ENCODE assay signal across 22 cellular contexts in genomic region chr20:62202083-62202395, GRCh38. TPM values are rescaled to one million over a fixed set of nuclear protein-coding genes. Genes with fewer than 3 reads are reported as not detected.
A peak's percentile ranks its signal among the peaks of the same experiment; 100 is the strongest.
DNase-seq lines count a peak whose midpoint lies in the region; ATAC-seq and TF ChIP-seq lines count a peak whose summit lies in the region.
"Had no signal": no experiment of that assay in that cellular context is flagged by ENCODE, and none has a peak within 500 bp of the region (broad histone marks: within the 10 kb centered on the region; RNA-seq: fewer than 3 reads in every experiment).

No MANE protein-coding gene starts in this region.

- H3K9me1 ChIP-seq in IMR-90 (ENCODE audit: insufficient read depth, low read length): no peaks in the 10 kb centered on the region; the same call in 1 of the 2 replicates

- peak; percentile 38 for ATAC-seq in GM18511 (IDR thresholded peaks at IDR 0.05; ENCODE audit: unreplicated experiment)
- ATAC-seq in IMR-90 (ENCODE audit: low read depth): peak; percentile 55
- no peak for ATAC-seq in HG03457 (IDR thresholded peaks at IDR 0.05; ENCODE audit: unreplicated experiment)

- no peak overlapping the region for H3K9ac ChIP-seq in IMR-90 (ENCODE audit: low read depth, low read length)

- no peak overlapping the region for H2BK15ac ChIP-seq in IMR-90 (ENCODE audit: low read depth, low read length)

- intact Hi-C loops in A673 (cut with micrococcal nuclease; ENCODE audit: unreplicated experiment): no loop called here
- intact Hi-C loops in IMR-90 (cut with micrococcal nuclease): no loop called here

- TF ChIP-seq CTCF in A673 (conservative IDR thresholded peaks at IDR 0.05; ENCODE audit: low read depth, low read length): no peak
- no peak for TF ChIP-seq CTCF in IMR-90 (conservative IDR thresholded peaks at IDR 0.05; ENCODE audit: low read depth, low read length)

- H3K14ac ChIP-seq in IMR-90 (replicated peaks; ENCODE audit: low read depth, low read length): no peak overlapping the region

- dilution Hi-C loops in IMR-90 (cut with HindIII; ENCODE audit: low sequenced_read_pairs, unreplicated experiment): no loop called here

- no peak overlapping the region for H4K91ac ChIP-seq in IMR-90 (ENCODE audit: insufficient read depth, low read depth, low read length)

- peaks cover 4% of the 10 kb centered on the region; the same call in 1 of the 2 replicates for H4K20me1 ChIP-seq in IMR-90 (ENCODE audit: insufficient read depth, low read length)

- H3K4ac ChIP-seq in IMR-90 (ENCODE audit: low read depth, low read length): no peak overlapping the region

- H3K79me1 ChIP-seq in IMR-90 (ENCODE audit: low read depth in 1 of 2, low read length in 2 of 2): no peaks in the 10 kb centered on the region; a peak in 2 of 4 replicates

- no peak overlapping the region for H3K56ac ChIP-seq in IMR-90 (ENCODE audit: extremely low read depth, insufficient read depth, low read length)

- in situ Hi-C loops in IMR-90 (cut with MboI; ENCODE audit: low sequenced_read_pairs): no loop called here

- H4K8ac ChIP-seq in IMR-90 (ENCODE audit: low read depth in 2 of 2, low read length in 2 of 2): no peak overlapping the region

- H3K9me3 ChIP-seq in A673 (ENCODE audit: low read depth, low read length, poor library complexity, severe bottlenecking) (no peaks in the 10 kb centered on the region), IMR-90 (ENCODE audit: control insufficient read depth, insufficient read depth, low read length) (no peaks in the 10 kb centered on the region)
- H3K9me3 ChIP-seq: Caco-2, neutrophil, right lobe of liver, tibial artery had no signal

- H2BK5ac ChIP-seq in IMR-90 (ENCODE audit: low read depth, low read length, poor library complexity, severe bottlenecking): no peak overlapping the region

- H3K36me3 ChIP-seq in A673 (ENCODE audit: insufficient read depth, low read length, poor library complexity, severe bottlenecking) (peaks cover 28% of the 10 kb centered on the region), IMR-90 (ENCODE audit: control insufficient read depth, insufficient read depth, low read length) (peaks cover 43% of the 10 kb centered on the region)

- DNase-seq in A673 (ENCODE audit: low spot score): peak; percentile 61
- DNase-seq in IMR-90: peak; percentile 45
- peak; percentile 13 for DNase-seq in fibroblast of gingiva (ENCODE audit: low read depth)
- DNase-seq in KG1 (lab: John Stamatoyannopoulos, UW): no peak
- DNase-seq in T-helper 1 cell: no peak
- no peak for DNase-seq in activated CD8-positive, alpha-beta memory T cell treated with anti-CD3 and anti-CD28 coated beads for 24 hours
- DNase-seq: ACHN; activated CD4-positive, alpha-beta T cell treated with anti-CD3 and anti-CD28 coated beads for 4 hours; activated naive CD8-positive, alpha-beta T cell treated with anti-CD3 and anti-CD28 coated beads, Interleukin-2, amount 10 ng/mL, durations not matched to agents 7 days and 5 days; activated T-cell treated with anti-CD3 and anti-CD28 coated beads, Interleukin-2, amount 50 U/mL, for 1 hour; Caco-2; cerebellar nuclear complex; NCI-H69; stimulated activated CD8-positive, alpha-beta memory T cell treated with anti-CD3 and anti-CD28 coated beads, Interleukin-4, amount 100 ng/mL, for 48 hours; tibial artery had no signal

- CTCF ChIA-PET in A673 (lab: Charles Lee): no interaction called here
- CTCF ChIA-PET in IMR-90 (lab: Yijun Ruan, JAX): no interaction called here

- no peak overlapping the region for H2BK120ac ChIP-seq in IMR-90 (ENCODE audit: low read depth, low read length)

- H3K27ac ChIP-seq in A673 (ENCODE audit: low read depth, low read length, poor library complexity, severe bottlenecking): peak overlapping the region; percentile 71
- H3K27ac ChIP-seq in IMR-90 (ENCODE audit: insufficient read depth, low read length): no peak overlapping the region
- H3K27ac ChIP-seq: neutrophil, right lobe of liver, tibial artery had no signal

- POLR2A ChIA-PET in A673 (lab: Charles Lee; ENCODE audit: low non-redundant PET): no interaction called here
- POLR2A ChIA-PET in IMR-90 (lab: Charles Lee; ENCODE audit: unreplicated experiment): no interaction called here

- TF ChIP-seq RAD21 in IMR-90 (IDR thresholded peaks at IDR 0.05; ENCODE audit: low read length): no peak

- no peak overlapping the region for H3K23ac ChIP-seq in IMR-90 (ENCODE audit: low read depth, low read length)

- no peak overlapping the region for H3K18ac ChIP-seq in IMR-90 (ENCODE audit: low read depth, low read length)

- H3K27me3 ChIP-seq in A673 (replicated peaks; ENCODE audit: insufficient read depth, low read depth, low read length, poor library complexity) (no peaks in the 10 kb centered on the region), IMR-90 (ENCODE audit: control insufficient read depth, insufficient read depth, low read length) (no peaks in the 10 kb centered on the region)
- H3K27me3 ChIP-seq: neutrophil, right lobe of liver, tibial artery had no signal

- no peak overlapping the region for H2AFZ ChIP-seq in IMR-90 (replicated peaks; ENCODE audit: low read length, poor library complexity)

- H2AK5ac ChIP-seq in IMR-90 (ENCODE audit: low read depth, low read length): no peak overlapping the region

- H3K4me1 ChIP-seq in A673 (ENCODE audit: insufficient read depth, low read length, poor library complexity, severe bottlenecking) (peaks cover 39% of the 10 kb centered on the region), IMR-90 (ENCODE audit: control insufficient read depth, insufficient read depth, low read length) (no peaks in the 10 kb centered on the region)
- H3K4me1 ChIP-seq: Caco-2, right lobe of liver, tibial artery had no signal

- H2BK20ac ChIP-seq in IMR-90 (ENCODE audit: low read depth, low read length): no peak overlapping the region

- no peak overlapping the region for H3K4me3 ChIP-seq in A673 (ENCODE audit: low read depth, low read length, poor library complexity, severe bottlenecking)
- H3K4me3 ChIP-seq in IMR-90 (ENCODE audit: insufficient read depth, low read depth, low read length): no peak overlapping the region
- H3K4me3 ChIP-seq: right lobe of liver, tibial artery had no signal

- no peak overlapping the region for H3K4me2 ChIP-seq in IMR-90 (ENCODE audit: low read depth, low read length)

- no TSS peak for BruUV-seq in A673 (replicated peaks; lab: Mats Ljungman, UMichigan)
- no TSS peak for BruUV-seq in IMR-90 (replicated peaks; lab: Mats Ljungman, UMichigan)

- TF ChIP-seq POLR2A in IMR-90 (IDR thresholded peaks at IDR 0.05; ENCODE audit: low read depth, low read length): no peak

- peak overlapping the region; percentile 61 for H2AK9ac ChIP-seq in IMR-90 (replicated peaks; ENCODE audit: low read depth, low read length, poor library complexity)

- no peak overlapping the region for H4K5ac ChIP-seq in IMR-90 (ENCODE audit: low read depth, low read length)

- WGBS in IMR-90 (ENCODE audit: extremely low coverage in 2 of 2, insufficient read length in 1 of 2), 2 experiments: 100% methylated on average over 3 of the region's 5 CpGs; no CpG with 5 or more reads in 1 of the 2 experiments

TF ChIP-seq in IMR-90, 13 proteins besides CTCF, POLR2A, EP300 and RAD21 (continues in another document):
- TF ChIP-seq CHD1 (IDR thresholded peaks at IDR 0.05; ENCODE audit: low read depth, low read length) (no peak), MXI1 (IDR thresholded peaks at IDR 0.05; ENCODE audit: borderline replicate concordance, low read depth, low read length) (no peak), NFE2L2 (IDR thresholded peaks at IDR 0.05; ENCODE audit: low read depth, low read length) (no peak), CEBPB (IDR thresholded peaks at IDR 0.05; ENCODE audit: low read depth, low read length) (no peak), USF2 (IDR thresholded peaks at IDR 0.05; ENCODE audit: low read depth, low read length) (no peak), RCOR1 (IDR thresholded peaks at IDR 0.05; ENCODE audit: insufficient replicate concordance, low read length) (no peak), BHLHE40 (IDR thresholded peaks at IDR 0.05; ENCODE audit: low read depth, low read length) (no peak)

RNA-seq across cellular contexts. Expression of gene HRH3, which starts 18.0 kb away (rescaled TPM):
- total RNA-seq in A673 (2021) (0.22 TPM in 1 of 2 replicates, not detected in the other), IMR-90 (2012; rRNA removed) (not detected in 2 replicates)
- polyA plus RNA-seq in IMR-90 (2012; rRNA removed): not detected in 2 replicates
- polyA plus RNA-seq in IMR-90 (2012; cell fraction: cytosol; rRNA removed): not detected in 2 replicates
- not detected in 2 replicates for polyA plus RNA-seq in IMR-90 (2012; cell fraction: nucleus; rRNA removed; ENCODE audit: low replicate concordance)
- total RNA-seq: activated naive CD8-positive, alpha-beta T cell treated with anti-CD3 and anti-CD28 coated beads, Interleukin-2, amount 10 ng/mL, durations not matched to agents 7 days and 5 days; Caco-2; H4; LHCN-M2; mesenteric fat pad; right lobe of liver had no signal

RNA-seq across cellular contexts. Expression of gene MTG2, which starts 19.2 kb away (rescaled TPM):
- total RNA-seq in A673 (2021) (40.9 and 48.1 TPM in 2 replicates), IMR-90 (2012; rRNA removed) (11.5 and 12.2 TPM in 2 replicates)
- 23.9 and 25.2 TPM in 2 replicates for polyA plus RNA-seq in IMR-90 (2012; rRNA removed)
- 21.7 and 23.7 TPM in 2 replicates for polyA plus RNA-seq in IMR-90 (2012; cell fraction: cytosol; rRNA removed)
- polyA plus RNA-seq in IMR-90 (2012; cell fraction: nucleus; rRNA removed; ENCODE audit: low replicate concordance): 52.1 and 66.5 TPM in 2 replicates

RNA-seq across cellular contexts. Expression of gene OSBPL2, which starts 36.3 kb away (rescaled TPM):
- total RNA-seq in A673 (2021): 26.3 and 32.1 TPM in 2 replicates
- total RNA-seq in IMR-90 (2012; rRNA removed): 27.6 and 28.6 TPM in 2 replicates
- polyA plus RNA-seq in IMR-90 (2012; rRNA removed): 17.7 and 19.3 TPM in 2 replicates
- polyA plus RNA-seq in IMR-90 (2012; cell fraction: cytosol; rRNA removed): 13.1 and 15.2 TPM in 2 replicates
- 36.2 and 68.6 TPM in 2 replicates for polyA plus RNA-seq in IMR-90 (2012; cell fraction: nucleus; rRNA removed; ENCODE audit: low replicate concordance)

RNA-seq across cellular contexts. Expression of gene SS18L1, which starts 58.5 kb away (rescaled TPM):
- total RNA-seq in A673 (2021) (34.7 and 39.6 TPM in 2 replicates), IMR-90 (2012; rRNA removed) (8.1 and 10.6 TPM in 2 replicates)
- 12.2 and 15.6 TPM in 2 replicates for polyA plus RNA-seq in IMR-90 (2012; rRNA removed)
- polyA plus RNA-seq in IMR-90 (2012; cell fraction: cytosol; rRNA removed): 3.6 and 10.0 TPM in 2 replicates
- polyA plus RNA-seq in IMR-90 (2012; cell fraction: nucleus; rRNA removed; ENCODE audit: low replicate concordance): 32.8 and 87.5 TPM in 2 replicates

RNA-seq across cellular contexts. Expression of gene PSMA7, which starts 58.8 kb away (rescaled TPM):
- 555 and 593 TPM in 2 replicates for total RNA-seq in A673 (2021)
- total RNA-seq in IMR-90 (2012; rRNA removed): 458 and 487 TPM in 2 replicates
- polyA plus RNA-seq in IMR-90 (2012; rRNA removed): 417 and 520 TPM in 2 replicates
- polyA plus RNA-seq in IMR-90 (2012; cell fraction: cytosol; rRNA removed): 774 and 987 TPM in 2 replicates
- 366 and 428 TPM in 2 replicates for polyA plus RNA-seq in IMR-90 (2012; cell fraction: nucleus; rRNA removed; ENCODE audit: low replicate concordance)

Comparison
In these comparisons a context has a peak if more than half of its experiments do, and no peak if none do; other contexts are left out.
1. DNase-seq: peak in A673 (single experiment), IMR-90 (single experiment) and fibroblast of gingiva (single experiment); none in KG1 (single experiment), T-helper 1 cell (0 of 5) and activated CD8-positive, alpha-beta memory T cell treated with anti-CD3 and anti-CD28 coated beads for 24 hours (single experiment).